16 cellular contexts compared by ENCODE assay signal in the genomic region with DNA sequence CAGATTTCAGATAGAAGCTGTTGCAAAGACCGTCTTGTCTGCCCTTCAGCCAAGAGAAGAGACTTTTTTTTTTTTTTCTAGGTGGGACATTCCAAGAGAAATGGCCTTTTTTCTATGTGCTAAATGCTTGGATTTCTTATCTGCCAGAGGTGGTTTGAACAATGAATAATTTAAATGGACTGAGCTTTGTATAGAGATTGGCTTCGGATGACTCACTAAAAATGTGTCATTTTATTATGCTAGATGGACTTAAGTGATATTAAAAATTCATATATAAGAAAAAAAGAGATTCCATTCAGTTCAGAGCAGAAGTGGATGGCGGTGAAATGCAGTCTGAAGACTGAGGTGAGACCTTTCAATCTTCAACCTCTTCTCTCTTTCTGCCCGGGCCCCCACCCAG.
"Had no signal": no experiment of that assay in that cellular context is flagged by ENCODE, and none has a peak within 500 bp of the region (broad histone marks: within the 10 kb centered on the region; RNA-seq: fewer than 3 reads in every experiment).

No MANE protein-coding gene starts in this region.

- H3K27me3 ChIP-seq: ascending aorta, testis, upper lobe of left lung had no signal

- ATAC-seq: activated T-cell treated with anti-CD3 and anti-CD28 coated beads, Interleukin-2, amount 50 U/mL, for 4 hours; natural killer cell treated with Interleukin-12 subunit alpha and Interleukin-12 subunit beta and Interleukin-15 and Interleukin-18, amount 100 ng/mL, for 72 hours; right cardiac atrium; stimulated activated naive CD8-positive, alpha-beta T cell treated with anti-CD3 and anti-CD28 coated beads, Interleukin-15, amount 100 ng/mL, for 72 hours; T-cell had no signal

- DNase-seq: activated CD4-positive, CD25-positive, alpha-beta regulatory T cell treated with anti-CD3 and anti-CD28 coated beads, Interleukin-2, amount 50 U/mL, for 72 hours; activated T-cell treated with anti-CD3 and anti-CD28 coated beads, Interleukin-2, amount 50 U/mL, for 4 hours; erythroblast; kidney; left ventricle myocardium inferior; right cardiac atrium; stimulated activated naive CD8-positive, alpha-beta T cell treated with anti-CD3 and anti-CD28 coated beads, Interleukin-15, amount 100 ng/mL, for 72 hours; T-cell; T-helper 9 cell; upper lobe of left lung had no signal

- H3K27ac Mint-ChIP-seq: activated naive CD8-positive, alpha-beta T cell; memory B cell; natural killer cell treated with Interleukin-12 subunit alpha and Interleukin-12 subunit beta and Interleukin-15 and Interleukin-18, amount 100 ng/mL, for 72 hours; stimulated activated naive CD8-positive, alpha-beta T cell treated with anti-CD3 and anti-CD28 coated beads, Interleukin-15, amount 100 ng/mL, for 72 hours; T-cell had no signal

- H3K36me3 Mint-ChIP-seq: activated naive CD8-positive, alpha-beta T cell; natural killer cell treated with Interleukin-12 subunit alpha and Interleukin-12 subunit beta and Interleukin-15 and Interleukin-18, amount 100 ng/mL, for 72 hours; T-cell had no signal

- FAIRE-seq: kidney had no signal

- H3K36me3 ChIP-seq: ascending aorta, left ventricle myocardium inferior had no signal

- H3K4me3 Mint-ChIP-seq: activated naive CD8-positive, alpha-beta T cell; activated T-cell treated with anti-CD3 and anti-CD28 coated beads, Interleukin-2, amount 50 U/mL, for 4 hours; memory B cell; natural killer cell treated with Interleukin-12 subunit alpha and Interleukin-12 subunit beta and Interleukin-15 and Interleukin-18, amount 100 ng/mL, for 72 hours; stimulated activated naive CD8-positive, alpha-beta T cell treated with anti-CD3 and anti-CD28 coated beads, Interleukin-15, amount 100 ng/mL, for 72 hours; T-cell had no signal

- H3K4me1 Mint-ChIP-seq: memory B cell; stimulated activated naive CD8-positive, alpha-beta T cell treated with anti-CD3 and anti-CD28 coated beads, Interleukin-15, amount 100 ng/mL, for 72 hours; T-cell had no signal

- H3K9me3 ChIP-seq: ascending aorta, left ventricle myocardium inferior, testis, upper lobe of left lung had no signal

- H3K27ac ChIP-seq: ascending aorta, left ventricle myocardium inferior, testis, upper lobe of left lung had no signal

- H3K9me3 Mint-ChIP-seq: activated T-cell treated with anti-CD3 and anti-CD28 coated beads, Interleukin-2, amount 50 U/mL, for 4 hours; natural killer cell treated with Interleukin-12 subunit alpha and Interleukin-12 subunit beta and Interleukin-15 and Interleukin-18, amount 100 ng/mL, for 72 hours; T-cell had no signal

- H3K4me1 ChIP-seq: ascending aorta, left ventricle myocardium inferior, upper lobe of left lung had no signal

- H3K4me3 ChIP-seq: ascending aorta, left ventricle myocardium inferior, smooth muscle cell, testis, upper lobe of left lung had no signal
